1 cellular context compared by ENCODE assay signal in the genomic region with DNA sequence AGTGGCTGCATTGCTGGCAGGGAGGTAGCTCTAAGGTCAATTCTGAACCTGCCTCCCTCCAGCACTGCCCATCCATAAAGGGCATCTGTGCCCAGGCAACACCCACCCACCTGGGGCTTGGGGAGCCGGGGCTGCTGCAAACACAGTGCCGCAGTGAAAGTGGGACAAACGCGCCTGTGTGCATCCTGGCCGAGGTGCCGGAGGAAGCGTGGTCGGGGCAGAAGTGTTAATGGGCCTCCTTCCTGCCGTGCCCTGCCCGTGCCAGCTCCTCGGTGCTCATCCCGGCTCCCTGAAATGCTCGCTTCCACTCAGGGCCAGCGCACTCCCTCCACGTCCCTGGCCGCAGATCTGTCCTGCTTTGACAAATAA.
TF ChIP-seq lines count a peak whose summit lies in the region.

No MANE protein-coding gene starts in this region.

TF ChIP-seq in A549, 52 proteins besides CTCF, POLR2A, EP300 and RAD21 (continued from another document):
- TF ChIP-seq, protein P1, sequence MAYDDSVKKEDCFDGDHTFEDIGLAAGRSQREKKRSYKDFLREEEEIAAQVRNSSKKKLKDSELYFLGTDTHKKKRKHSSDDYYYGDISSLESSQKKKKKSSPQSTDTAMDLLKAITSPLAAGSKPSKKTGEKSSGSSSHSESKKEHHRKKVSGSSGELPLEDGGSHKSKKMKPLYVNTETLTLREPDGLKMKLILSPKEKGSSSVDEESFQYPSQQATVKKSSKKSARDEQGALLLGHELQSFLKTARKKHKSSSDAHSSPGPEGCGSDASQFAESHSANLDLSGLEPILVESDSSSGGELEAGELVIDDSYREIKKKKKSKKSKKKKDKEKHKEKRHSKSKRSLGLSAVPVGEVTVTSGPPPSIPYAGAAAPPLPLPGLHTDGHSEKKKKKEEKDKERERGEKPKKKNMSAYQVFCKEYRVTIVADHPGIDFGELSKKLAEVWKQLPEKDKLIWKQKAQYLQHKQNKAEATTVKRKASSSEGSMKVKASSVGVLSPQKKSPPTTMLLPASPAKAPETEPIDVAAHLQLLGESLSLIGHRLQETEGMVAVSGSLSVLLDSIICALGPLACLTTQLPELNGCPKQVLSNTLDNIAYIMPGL (CRISPR knock-in tag; IDR thresholded peaks at IDR 0.05; ENCODE audit: borderline replicate concordance): no peak
- TF ChIP-seq JUN (IDR thresholded peaks at IDR 0.05): no peak
- no peak for TF ChIP-seq ZNF302 (CRISPR knock-in tag; IDR thresholded peaks at IDR 0.05)
- TF ChIP-seq, protein P2, sequence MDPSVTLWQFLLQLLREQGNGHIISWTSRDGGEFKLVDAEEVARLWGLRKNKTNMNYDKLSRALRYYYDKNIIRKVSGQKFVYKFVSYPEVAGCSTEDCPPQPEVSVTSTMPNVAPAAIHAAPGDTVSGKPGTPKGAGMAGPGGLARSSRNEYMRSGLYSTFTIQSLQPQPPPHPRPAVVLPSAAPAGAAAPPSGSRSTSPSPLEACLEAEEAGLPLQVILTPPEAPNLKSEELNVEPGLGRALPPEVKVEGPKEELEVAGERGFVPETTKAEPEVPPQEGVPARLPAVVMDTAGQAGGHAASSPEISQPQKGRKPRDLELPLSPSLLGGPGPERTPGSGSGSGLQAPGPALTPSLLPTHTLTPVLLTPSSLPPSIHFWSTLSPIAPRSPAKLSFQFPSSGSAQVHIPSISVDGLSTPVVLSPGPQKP (IDR thresholded peaks at IDR 0.05; ENCODE audit: low read depth, low read length): no peak
- no peak for TF ChIP-seq KDM5A (IDR thresholded peaks at IDR 0.05)
- TF ChIP-seq MYC (IDR thresholded peaks at IDR 0.05; ENCODE audit: borderline replicate concordance, low read length): no peak
- TF ChIP-seq CHD4 (IDR thresholded peaks at IDR 0.05; ENCODE audit: borderline replicate concordance): no peak
- no peak for TF ChIP-seq GATA3 (IDR thresholded peaks at IDR 0.05; ENCODE audit: borderline replicate concordance)
- no peak for TF ChIP-seq HEYL (CRISPR knock-in tag; IDR thresholded peaks at IDR 0.05)
- TF ChIP-seq SREBF2 (IDR thresholded peaks at IDR 0.05): no peak
- no peak for TF ChIP-seq HOXB5 (CRISPR knock-in tag; IDR thresholded peaks at IDR 0.05)
- no peak for TF ChIP-seq RFX5 (IDR thresholded peaks at IDR 0.05)
- TF ChIP-seq, protein P3, sequence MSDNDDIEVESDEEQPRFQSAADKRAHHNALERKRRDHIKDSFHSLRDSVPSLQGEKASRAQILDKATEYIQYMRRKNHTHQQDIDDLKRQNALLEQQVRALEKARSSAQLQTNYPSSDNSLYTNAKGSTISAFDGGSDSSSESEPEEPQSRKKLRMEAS (IDR thresholded peaks at IDR 0.05): no peak
